23 cellular contexts compared by ENCODE assay signal in genomic region chr10:59508296-59508695, GRCh38.
DNase-seq lines count a peak whose midpoint lies in the region; ATAC-seq and TF ChIP-seq lines count a peak whose summit lies in the region.
"Had no signal": no experiment of that assay in that cellular context is flagged by ENCODE, and none has a peak within 500 bp of the region (broad histone marks: within the 10 kb centered on the region; RNA-seq: fewer than 3 reads in every experiment).

No MANE protein-coding gene starts in this region.

- TF ChIP-seq CTCF in psoas muscle (IDR thresholded peaks at IDR 0.05), result no peak

- intact Hi-C loops in psoas muscle (cut with DNase I), result no loop called here

- H3K27ac ChIP-seq in psoas muscle, result no peak overlapping the region
- no peak overlapping the region for H3K27ac ChIP-seq in effector memory CD4-positive, alpha-beta T cell (ENCODE audit: insufficient read depth, low read length, poor library complexity, severe bottlenecking)
- H3K27ac ChIP-seq: adrenal gland, cardiac muscle cell, gastrocnemius medialis, lower lobe of right lung, neutrophil, skin epidermis, thoracic aorta had no signal

- 56 to 81% (median 61%) methylated on average over 3 of the region's 3 CpGs for WGBS in psoas muscle, 3 donors

- peak; percentile 66 for DNase-seq in H4 (ENCODE audit: low spot score)
- peak; percentile 25 for DNase-seq in RPMI7951 (ENCODE audit: low read depth)
- DNase-seq in renal cortical epithelial cell (ENCODE audit: low read depth), result peak; percentile 30
- DNase-seq in psoas muscle, result no peak
- no peak for DNase-seq in activated naive CD4-positive, alpha-beta T cell (lab: John Stamatoyannopoulos, UW)
- no peak for DNase-seq in effector memory CD4-positive, alpha-beta T cell
- DNase-seq: activated CD4-positive, alpha-beta T cell treated with anti-CD3 and anti-CD28 coated beads, Interleukin-2, amount 50 U/mL, for 48 hours; adrenal gland; C1 segment of cervical spinal cord; gastrocnemius medialis; lower lobe of right lung; NCI-H1436; NCI-H524 treated with DMSO at 0.1 percent for 48 hours; RPMI8226; stimulated activated naive B cell treated with anti-CD40 and anti-IgM and Interleukin-4, amounts not matched to agents 10 μg/mL and 1 μg/mL and 100 μg/mL, for 72 hours had no signal

- no peaks in the 10 kb centered on the region for H3K36me3 ChIP-seq in psoas muscle (ENCODE audit: insufficient read depth in 1 of 2, low read depth in 1 of 2)
- H3K36me3 ChIP-seq in effector memory CD4-positive, alpha-beta T cell (ENCODE audit: control insufficient read depth, insufficient read depth, low read length), result no peaks in the 10 kb centered on the region
- H3K36me3 ChIP-seq: adrenal gland, cardiac muscle cell, gastrocnemius medialis, lower lobe of right lung, neutrophil, thoracic aorta had no signal

- peak; percentile 91 for ATAC-seq in esophagus mucosa
- ATAC-seq in GM18868 (IDR thresholded peaks at IDR 0.05; ENCODE audit: unreplicated experiment), result no peak
- no peak for ATAC-seq in psoas muscle
- ATAC-seq: gastrocnemius medialis; HepG2; lower lobe of right lung; SK-N-SH treated with all-trans-retinoic acid at 6 μM for 48 hours; stimulated activated naive B cell treated with anti-CD40 and anti-IgM and Interleukin-4, amounts not matched to agents 10 μg/mL and 1 μg/mL and 100 μg/mL, for 72 hours had no signal

- H3K27me3 ChIP-seq in psoas muscle (ENCODE audit: insufficient read depth in 3 of 3, low read length in 2 of 3), result no peaks in the 10 kb centered on the region
- no peaks in the 10 kb centered on the region for H3K27me3 ChIP-seq in effector memory CD4-positive, alpha-beta T cell (replicated peaks; ENCODE audit: control insufficient read depth, insufficient read depth, low read length, poor library complexity, severe bottlenecking)
- H3K27me3 ChIP-seq: adrenal gland, cardiac muscle cell, gastrocnemius medialis, neutrophil had no signal

- no peaks in the 10 kb centered on the region for H3K9me3 ChIP-seq in psoas muscle
- H3K9me3 ChIP-seq in effector memory CD4-positive, alpha-beta T cell (ENCODE audit: control insufficient read depth, low read length), result no peaks in the 10 kb centered on the region
- H3K9me3 ChIP-seq: adrenal gland, gastrocnemius medialis, lower lobe of right lung, neutrophil, thoracic aorta had no signal

- H3K4me1 ChIP-seq in psoas muscle, result no peaks in the 10 kb centered on the region
- H3K4me1 ChIP-seq in effector memory CD4-positive, alpha-beta T cell (ENCODE audit: control insufficient read depth, insufficient read depth, low read length, poor library complexity, severe bottlenecking), result no peaks in the 10 kb centered on the region
- H3K4me1 ChIP-seq: adrenal gland, gastrocnemius medialis, lower lobe of right lung had no signal

- H3K4me3 ChIP-seq in psoas muscle, result no peak overlapping the region
- no peak overlapping the region for H3K4me3 ChIP-seq in effector memory CD4-positive, alpha-beta T cell (ENCODE audit: insufficient read depth, low read depth, low read length, poor library complexity, severe bottlenecking)
- H3K4me3 ChIP-seq: adrenal gland, cardiac muscle cell, gastrocnemius medialis, lower lobe of right lung, skin epidermis, thoracic aorta had no signal

Comparison
In these comparisons a context has a peak if more than half of its experiments do, and no peak if none do; other contexts are left out.
1. DNase-seq: peak in H4 (single experiment), RPMI7951 (single experiment) and renal cortical epithelial cell (single experiment); none in psoas muscle (0 of 2), activated naive CD4-positive, alpha-beta T cell (0 of 4) and effector memory CD4-positive, alpha-beta T cell (0 of 3).